In the genomic region with DNA sequence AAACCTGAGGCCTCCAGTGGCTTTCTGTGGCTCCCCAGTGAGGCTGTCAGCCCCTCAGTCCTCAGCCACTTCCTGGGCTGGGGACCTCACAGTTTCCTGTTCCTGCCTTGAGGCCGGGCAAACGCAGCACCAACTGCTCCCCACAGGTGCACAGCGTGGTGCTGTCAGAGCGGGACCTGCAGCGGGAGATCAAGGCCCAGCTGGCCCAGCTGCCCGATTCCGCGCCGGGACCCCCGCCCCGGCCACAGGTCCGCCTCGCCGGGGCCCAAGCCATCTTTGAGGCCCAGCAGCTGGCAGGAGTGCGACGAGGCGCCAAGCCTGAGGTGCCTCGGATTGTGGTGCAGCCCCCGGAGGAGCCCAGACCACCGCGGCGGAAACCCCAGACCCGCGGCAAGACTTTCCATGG, we compare ENCODE assay signal across 9 cellular contexts. TPM values are rescaled to one million over a fixed set of nuclear protein-coding genes. Genes with fewer than 3 reads are reported as not detected.
DNase-seq lines count a peak whose midpoint lies in the region; TF ChIP-seq lines count a peak whose summit lies in the region.
"Had no signal": no experiment of that assay in that cellular context is flagged by ENCODE, and none has a peak within 500 bp of the region (broad histone marks: within the 10 kb centered on the region; RNA-seq: fewer than 3 reads in every experiment).

No MANE protein-coding gene starts in this region.

- H4K20me1 ChIP-seq in Loucy (ENCODE audit: insufficient read depth, low read length, poor library complexity, severe bottlenecking) = peaks cover 7% of the 10 kb centered on the region

- peak overlapping the region; percentile 96 for H3K27ac Mint-ChIP-seq in activated naive CD4-positive, alpha-beta T cell treated with anti-CD3 and anti-CD28 coated beads for 36 hours

- no peaks in the 10 kb centered on the region for H3K9me2 ChIP-seq in Loucy (replicated peaks; ENCODE audit: low read depth, low read length)

- CTCF ChIA-PET in activated naive CD4-positive, alpha-beta T cell treated with anti-CD3 and anti-CD28 coated beads for 36 hours (lab: Charles Lee) = interaction anchor here (1.5 to 3.0 kb wide), 2 partner anchors 11 to 29 kb away, joined by 4 to 18 read pairs; a partner anchor contains a TSS

- no peaks in the 10 kb centered on the region for H3K27me3 ChIP-seq in Loucy (ENCODE audit: insufficient read depth, low read length, poor library complexity, severe bottlenecking)

- no peak for TF ChIP-seq CTCF in Loucy (conservative IDR thresholded peaks at IDR 0.05; ENCODE audit: low read length)

- no peaks in the 10 kb centered on the region for H3K9me3 ChIP-seq in Loucy (ENCODE audit: insufficient read depth, low read depth, low read length)

- no peaks in the 10 kb centered on the region for H3K36me3 ChIP-seq in Loucy (ENCODE audit: insufficient read depth, low read length)

- peaks cover 31% of the 10 kb centered on the region for H3K36me3 Mint-ChIP-seq in activated naive CD4-positive, alpha-beta T cell treated with anti-CD3 and anti-CD28 coated beads for 36 hours (ENCODE audit: low read depth)

- H3K4me3 Mint-ChIP-seq in activated naive CD4-positive, alpha-beta T cell treated with anti-CD3 and anti-CD28 coated beads for 36 hours = peak overlapping the region; percentile 83

- peaks cover 79% of the 10 kb centered on the region for H3K4me1 Mint-ChIP-seq in activated naive CD4-positive, alpha-beta T cell treated with anti-CD3 and anti-CD28 coated beads for 36 hours (ENCODE audit: low read depth)

- H3F3A ChIP-seq in Loucy (ENCODE audit: low read depth) = peaks cover 26% of the 10 kb centered on the region

- no peaks in the 10 kb centered on the region for H3K9me3 Mint-ChIP-seq in activated naive CD4-positive, alpha-beta T cell treated with anti-CD3 and anti-CD28 coated beads for 36 hours

- intact Hi-C loops in activated naive CD4-positive, alpha-beta T cell treated with anti-CD3 and anti-CD28 coated beads for 36 hours (cut with micrococcal nuclease) = loop anchor here (1.0 to 10.0 kb wide), 2 partner anchors 8 to 396 kb away; no protein-coding TSS in a partner anchor

- H3K27me3 Mint-ChIP-seq in activated naive CD4-positive, alpha-beta T cell treated with anti-CD3 and anti-CD28 coated beads for 36 hours (ENCODE audit: low read depth) = no peaks in the 10 kb centered on the region

- no peak overlapping the region for H2AFZ ChIP-seq in Loucy (ENCODE audit: low read length)
- H2AFZ ChIP-seq: GM23248 had no signal

- peak overlapping the region; percentile 89 for H3K4me3 ChIP-seq in Loucy (ENCODE audit: low read length, poor library complexity, severe bottlenecking)
- H3K4me3 ChIP-seq: GM23248 had no signal

- H3K4me1 ChIP-seq in Loucy (ENCODE audit: insufficient read depth, low read length, poor library complexity, severe bottlenecking) = peaks cover 77% of the 10 kb centered on the region

- in situ Hi-C loops in GM18951 (cut with MboI; ENCODE audit: low sequenced_read_pairs, unreplicated experiment) = no loop called here

- peak overlapping the region; percentile 99 for H3K9ac ChIP-seq in Loucy (ENCODE audit: low read depth, low read length, poor library complexity, severe bottlenecking)
- H3K9ac ChIP-seq: GM23248 had no signal

- peaks cover 52% of the 10 kb centered on the region for H3K79me2 ChIP-seq in Loucy (ENCODE audit: insufficient read depth, low read length)

- TF ChIP-seq POLR2A in GM18951 (IDR thresholded peaks at IDR 0.05; ENCODE audit: extremely low read depth, insufficient read depth, insufficient read length) = peak; percentile 84

- DNase-seq in activated naive CD4-positive, alpha-beta T cell treated with anti-CD3 and anti-CD28 coated beads for 36 hours = peak; percentile 87
- peak; percentile 56 for DNase-seq in stimulated activated CD8-positive, alpha-beta memory T cell treated with anti-CD3 and anti-CD28 coated beads, Interleukin-4, amount 100 ng/mL, for 24 hours (ENCODE audit: low read depth)
- no peak for DNase-seq in HuH-7.5 (ENCODE audit: low spot score)
- no peak for DNase-seq in DMS 273 (lab: John Stamatoyannopoulos, UW; ENCODE audit: unreplicated experiment)
- DNase-seq in kidney glomerular epithelial cell (lab: John Stamatoyannopoulos, UW) = no peak
- DNase-seq in AG20443 (ENCODE audit: low spot score) = no peak
- DNase-seq: GM23248 had no signal

- peak overlapping the region; percentile 98 for H3K4me2 ChIP-seq in Loucy (ENCODE audit: low read depth, low read length, poor library complexity, severe bottlenecking)

RNA-seq across cellular contexts. Expression of a gene that starts 5.4 kb away (rescaled TPM):
- total RNA-seq in activated naive CD4-positive, alpha-beta T cell treated with anti-CD3 and anti-CD28 coated beads for 36 hours = 10 to 100 TPM; 73.7 to 81.4 TPM
- total RNA-seq: GM23248 had no signal

RNA-seq across cellular contexts. Expression of a gene that starts 6.2 kb away (rescaled TPM):
- 1 to 10 TPM in 1 of 2 experiments, under 1 TPM in 1; 0.91 to 2.0 TPM for total RNA-seq in activated naive CD4-positive, alpha-beta T cell treated with anti-CD3 and anti-CD28 coated beads for 36 hours

RNA-seq across cellular contexts. Expression of a gene that starts 7.6 kb away (rescaled TPM):
- total RNA-seq in activated naive CD4-positive, alpha-beta T cell treated with anti-CD3 and anti-CD28 coated beads for 36 hours = 100 to 1,000 TPM; 202 to 204 TPM

RNA-seq across cellular contexts. Expression of a gene that starts 17.5 kb away (rescaled TPM):
- 10 to 100 TPM; 29.5 to 30.7 TPM for total RNA-seq in activated naive CD4-positive, alpha-beta T cell treated with anti-CD3 and anti-CD28 coated beads for 36 hours

RNA-seq across cellular contexts. Expression of a gene that starts 19.0 kb away (rescaled TPM):
- 10 to 100 TPM; 50.7 to 51.2 TPM for total RNA-seq in activated naive CD4-positive, alpha-beta T cell treated with anti-CD3 and anti-CD28 coated beads for 36 hours

Comparison
In these comparisons a context has a peak if more than half of its experiments do, and no peak if none do; other contexts are left out.
1. DNase-seq: peak in activated naive CD4-positive, alpha-beta T cell treated with anti-CD3 and anti-CD28 coated beads for 36 hours (single experiment) and stimulated activated CD8-positive, alpha-beta memory T cell treated with anti-CD3 and anti-CD28 coated beads, Interleukin-4, amount 100 ng/mL, for 24 hours (single experiment); none in HuH-7.5 (single experiment), DMS 273 (single experiment), kidney glomerular epithelial cell (single experiment) and AG20443 (single experiment).